In genomic region chr17:57987582-57988300, GRCh38 we compare ENCODE assay signal across 8 cellular contexts. TPM values are rescaled to one million over a fixed set of nuclear protein-coding genes. Genes with fewer than 3 reads are reported as not detected.
DNase-seq lines count a peak whose midpoint lies in the region; ATAC-seq and TF ChIP-seq lines count a peak whose summit lies in the region.

TSS of gene VEZF1 (minus strand) at chr17:57988254. CDS start at chr17:57988111, 143 bp downstream.

- peak within 1 kb of the TSS; percentile 58 to 88 for H3K4me3 ChIP-seq in DND-41 (ENCODE audit: low read depth in 1 of 2, low read length in 2 of 2)
- H3K4me3 ChIP-seq in adipocyte (ENCODE audit: low read length) = peak within 1 kb of the TSS; percentile 91
- peak within 1 kb of the TSS; percentile 60 to 92 (median 86) for H3K4me3 ChIP-seq in heart left ventricle

- TF ChIP-seq RAD21 in Ishikawa (IDR thresholded peaks at IDR 0.05; ENCODE audit: low read depth) = no peak; the same call in 1 of the 2 replicates

- peaks cover 35% of the 10 kb centered on the region for H4K20me1 ChIP-seq in DND-41 (ENCODE audit: insufficient read depth, low read length)

- intact Hi-C loops in heart left ventricle (cut with DNase I) = loop anchor here in 9 of 10 donors (2.0 to 10.0 kb wide), 9 partner anchors 19 to 110 kb away; partner anchors contain the start of genes CUEDC1 (in 2 of the 9) and SRSF1 (in 1 of the 9)
- intact Hi-C loops in posterior vena cava (cut with DNase I) = loop anchor here in 1 of 2 donors (5.0 kb wide), 1 partner anchor 35 kb away; no protein-coding TSS in a partner anchor

- H3K4me3 Mint-ChIP-seq in type B pancreatic cell = peak within 1 kb of the TSS; percentile 95

- H3K27me3 Mint-ChIP-seq in type B pancreatic cell = peaks cover 3% of the 10 kb centered on the region

- peaks cover 52% of the 10 kb centered on the region for H3K79me2 ChIP-seq in DND-41 (ENCODE audit: insufficient read depth, low read length)

- TF ChIP-seq CTCF in DND-41 (IDR thresholded peaks at IDR 0.05; ENCODE audit: borderline replicate concordance, extremely low read depth, low read length, poor library complexity, severe bottlenecking) (no peak), heart left ventricle (IDR thresholded peaks at IDR 0.05) (no peak), type B pancreatic cell (conservative IDR thresholded peaks at IDR 0.05) (no peak)

- peak within 1 kb of the TSS; percentile 96 for H3K27ac Mint-ChIP-seq in type B pancreatic cell

- 0% methylated on average over 14 to 74 of the region's 74 CpGs for WGBS in heart left ventricle, 4 donors

- H3K36me3 ChIP-seq in DND-41 (ENCODE audit: insufficient read depth, low read length) (peaks cover 26% of the 10 kb centered on the region), adipocyte (ENCODE audit: control insufficient read depth, insufficient read depth, low read length, severe bottlenecking) (peaks cover 5% of the 10 kb centered on the region), heart left ventricle (peaks cover 0 to 20% (median 0%) of the 10 kb centered on the region in 9 donors)

- H3K27ac ChIP-seq in DND-41 (ENCODE audit: low read length) (peak within 1 kb of the TSS; percentile 83), heart left ventricle (peak within 1 kb of the TSS; percentile 91 to 99 (median 97))

- H3K4me1 ChIP-seq in DND-41 (ENCODE audit: insufficient read depth, low read length) (peaks cover 50% of the 10 kb centered on the region), adipocyte (ENCODE audit: control insufficient read depth, insufficient read depth, low read length) (peaks cover 48% of the 10 kb centered on the region), heart left ventricle (peaks cover 0 to 78% (median 50%) of the 10 kb centered on the region in 12 donors)

- peaks cover 62% of the 10 kb centered on the region for H3K4me1 Mint-ChIP-seq in type B pancreatic cell (ENCODE audit: unreplicated experiment)

- peak in 1 of 2 donors; percentile 27 for TF ChIP-seq POLR2A in heart left ventricle (IDR thresholded peaks at IDR 0.05)

- peak; percentile 84 for DNase-seq in DND-41
- peak; percentile 72 for DNase-seq in SW480 (ENCODE audit: low spot score)
- peak; percentile 85 for DNase-seq in adipocyte (ENCODE audit: low read depth)
- DNase-seq in heart left ventricle = peak; percentile 84 to 92 (median 89)
- peak; percentile 94 for DNase-seq in posterior vena cava (ENCODE audit: low spot score)
- DNase-seq in type B pancreatic cell (ENCODE audit: extremely low spot score, unreplicated experiment) = peak; percentile 87

- H3K27me3 ChIP-seq in DND-41 (ENCODE audit: insufficient read depth, low read length, poor library complexity) (no peaks in the 10 kb centered on the region), adipocyte (replicated peaks; ENCODE audit: control insufficient read depth, insufficient read depth, low read length) (no peaks in the 10 kb centered on the region), heart left ventricle (no peaks in the 10 kb centered on the region)

- H3K9me3 ChIP-seq in DND-41 (ENCODE audit: insufficient read depth, low read length, severe bottlenecking) = no peaks in the 10 kb centered on the region
- H3K9me3 ChIP-seq in adipocyte (ENCODE audit: control insufficient read depth, low read length) = no peaks in the 10 kb centered on the region
- H3K9me3 ChIP-seq in heart left ventricle = no peaks in the 10 kb centered on the region

- no peaks in the 10 kb centered on the region for H3K9me3 Mint-ChIP-seq in type B pancreatic cell

- no peak; the same call in 1 of the 2 replicates for TF ChIP-seq EP300 in Ishikawa (IDR thresholded peaks at IDR 0.05; ENCODE audit: borderline replicate concordance)

- ATAC-seq in DND-41 (ENCODE audit: insufficient read depth, low read depth) (peak; percentile 71), GM21528 (IDR thresholded peaks at IDR 0.05; ENCODE audit: low FRiP score, unreplicated experiment) (peak; percentile 64), heart left ventricle (peak; percentile 29 to 76 (median 73))

- peaks cover 7% of the 10 kb centered on the region for H3K36me3 Mint-ChIP-seq in type B pancreatic cell

- H3K4me2 ChIP-seq in DND-41 (ENCODE audit: insufficient read depth, low read length) = peak within 1 kb of the TSS; percentile 78

- H3K9ac ChIP-seq in DND-41 (ENCODE audit: low read depth, low read length) = peak within 1 kb of the TSS; percentile 81
- H3K9ac ChIP-seq in adipocyte (ENCODE audit: low read length) = peak within 1 kb of the TSS; percentile 94

- peak within 1 kb of the TSS; percentile 73 for H2AFZ ChIP-seq in DND-41 (ENCODE audit: low read depth, low read length)

TF ChIP-seq in Ishikawa, 13 proteins besides CTCF, POLR2A, EP300 and RAD21:
- TF ChIP-seq YY1 (IDR thresholded peaks at IDR 0.05; ENCODE audit: low read depth) = peak; percentile 78
- TF ChIP-seq CEBPB (IDR thresholded peaks at IDR 0.05) = no peak
- no peak for TF ChIP-seq REST (IDR thresholded peaks at IDR 0.05; ENCODE audit: low read depth)
- no peak for TF ChIP-seq NFIC (IDR thresholded peaks at IDR 0.05)
- 0 out of 2 replicates have a peak, but pooled peaks have one; percentile 2 for TF ChIP-seq TEAD4 (IDR thresholded peaks at IDR 0.05)
- no peak for TF ChIP-seq CREB1 (IDR thresholded peaks at IDR 0.05; ENCODE audit: low read depth)
- TF ChIP-seq TAF1 (IDR thresholded peaks at IDR 0.05; ENCODE audit: low read depth) = peak; percentile 44; the same call in 1 of the 2 replicates
- 0 out of 2 replicates have a peak, but pooled peaks have one; percentile 17 for TF ChIP-seq MAX (IDR thresholded peaks at IDR 0.05)

RNA-seq across cellular contexts. Expression of gene VEZF1, which starts in this region (rescaled TPM):
- total RNA-seq in heart left ventricle = 10 to 100 TPM; 58.9 to 85.6 (median 62.6) TPM
- 10 to 100 TPM; 18.2 to 46.4 TPM for polyA plus RNA-seq in heart left ventricle
- 10 to 100 TPM; 56.1 to 61.8 TPM for total RNA-seq in posterior vena cava
- total RNA-seq in type B pancreatic cell (ENCODE audit: low replicate concordance) = 53.3 and 73.2 TPM in 2 replicates

Comparison
In these comparisons a context has a peak if more than half of its experiments do, and no peak if none do; other contexts are left out.
1. Peak in every context shown above with its lines: DNase-seq, ATAC-seq, H3K4me3 ChIP-seq and H3K27ac ChIP-seq.